In the genomic region with DNA sequence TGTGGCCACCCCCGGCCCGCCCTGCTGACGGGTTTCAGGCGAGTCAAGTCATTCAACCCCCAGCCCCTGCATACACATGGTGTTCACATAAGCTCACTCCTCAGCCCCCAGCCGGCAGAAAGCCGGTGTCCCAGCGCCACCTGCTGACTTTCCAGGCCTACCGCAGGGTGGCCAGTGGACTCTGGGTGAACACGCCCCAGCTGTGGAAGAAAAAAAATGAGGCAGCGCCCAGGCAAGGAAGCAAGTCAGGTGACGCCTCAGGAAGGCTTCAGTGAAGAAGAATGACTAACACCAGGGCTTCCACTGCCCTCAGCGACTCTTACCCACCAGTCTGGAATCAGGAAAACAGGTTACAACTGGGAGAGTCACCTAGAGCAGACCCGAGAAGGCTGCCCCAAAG, we compare ENCODE assay signal across 8 cellular contexts. TPM values are rescaled to one million over a fixed set of nuclear protein-coding genes. Genes with fewer than 3 reads are reported as not detected.
A peak's percentile ranks its signal among the peaks of the same experiment; 100 is the strongest.
DNase-seq lines count a peak whose midpoint lies in the region; ATAC-seq and TF ChIP-seq lines count a peak whose summit lies in the region.

No MANE protein-coding gene starts in this region.

- CTCF ChIA-PET in mammary epithelial cell (lab: Charles Lee; ENCODE audit: low non-redundant PET), result interaction anchor here (0.6 to 1.0 kb wide), 3 partner anchors 25 to 45 kb away, joined by 3 to 5 read pairs (median 4); no protein-coding TSS in a partner anchor

- peaks cover 8% of the 10 kb centered on the region for H3K36me3 ChIP-seq in mammary epithelial cell (ENCODE audit: insufficient read depth, low read length)

- H3K4me2 ChIP-seq in mammary epithelial cell (ENCODE audit: insufficient read depth, low read depth, low read length), result no peak overlapping the region

- BruUV-seq in mammary epithelial cell (replicated peaks; lab: Mats Ljungman, UMichigan), result no TSS peak

- peaks cover 29% of the 10 kb centered on the region for H3K4me1 ChIP-seq in mammary epithelial cell (ENCODE audit: insufficient read depth, low read length)

- in situ Hi-C loops in SK-MEL-5 (cut with HindIII; ENCODE audit: low pct_unique_long_range_greater_than_20kb, low sequenced_read_pairs), result no loop called here
- in situ Hi-C loops in mammary epithelial cell (cut with MboI; ENCODE audit: low sequenced_read_pairs in 2 of 2), result no loop called here

- ATAC-seq in GM18870 (IDR thresholded peaks at IDR 0.05; ENCODE audit: unreplicated experiment), result no peak

- DNase-seq in DMS 273 (lab: John Stamatoyannopoulos, UW; ENCODE audit: unreplicated experiment) (peak; percentile 93), HT1080 (ENCODE audit: low read depth) (peak; percentile 91), SK-MEL-5 (ENCODE audit: low read depth, low spot score) (peak; percentile 85), mammary epithelial cell (peak; percentile 89), kidney glomerular epithelial cell (lab: John Stamatoyannopoulos, UW) (peak; percentile 71), NCI-H187 (lab: John Stamatoyannopoulos, UW) (no peak)
- DNase-seq in stimulated activated CD4-positive, alpha-beta T cell treated with anti-CD3 and anti-CD28 coated beads, Interleukin-4, amount 100 ng/mL, for 24 hours, result peak; percentile 36

- peaks cover 21% of the 10 kb centered on the region for H3K79me2 ChIP-seq in mammary epithelial cell (ENCODE audit: insufficient read depth, low read length)

- H4K20me1 ChIP-seq in mammary epithelial cell (ENCODE audit: insufficient read depth, low read length), result no peaks in the 10 kb centered on the region

- 11% methylated on average over 6 of the region's 13 CpGs for WGBS in mammary epithelial cell (ENCODE audit: low coverage, missing lambda C conversion rate)

- dilution Hi-C loops in mammary epithelial cell (cut with HindIII; ENCODE audit: low sequenced_read_pairs), result no loop called here

- peaks cover 3% of the 10 kb centered on the region for H3K9me3 ChIP-seq in mammary epithelial cell (replicated peaks; ENCODE audit: insufficient read depth, low read length)

- H3K27me3 ChIP-seq in mammary epithelial cell (ENCODE audit: insufficient read depth, low read length), result no peaks in the 10 kb centered on the region

- no peak overlapping the region for H2AFZ ChIP-seq in mammary epithelial cell (ENCODE audit: low read depth, low read length)

- peak; percentile 45 to 73 for TF ChIP-seq CTCF in mammary epithelial cell (conservative IDR thresholded peaks at IDR 0.05 in 1 of 2, IDR thresholded peaks at IDR 0.05 in 1 of 2; ENCODE audit: extremely low read depth in 1 of 2, insufficient read depth in 1 of 2, low read depth in 1 of 2, low read length in 2 of 2)

- H3K4me3 ChIP-seq in mammary epithelial cell (replicated peaks in 1 of 3; ENCODE audit: insufficient read depth in 1 of 3, low read depth in 2 of 3, low read length in 3 of 3), result no peak overlapping the region

- intact Hi-C loops in mammary epithelial cell (cut with micrococcal nuclease), result loop anchor here (1.0 to 5.0 kb wide), 3 partner anchors 20 to 156 kb away; no protein-coding TSS in a partner anchor

- no peak overlapping the region for H3K9ac ChIP-seq in mammary epithelial cell (ENCODE audit: insufficient read depth, low read length)

- H3K27ac ChIP-seq in mammary epithelial cell (ENCODE audit: insufficient read depth, low read depth, low read length), result no peak overlapping the region

RNA-seq across cellular contexts. Expression of a gene that starts 15.8 kb away (rescaled TPM):
- total RNA-seq in HT1080 (2014; rRNA removed; shearing (Covaris generic)), result 197 and 234 TPM in 2 replicates
- polyA plus RNA-seq in HT1080 (2015; cell fraction: cytosol; rRNA removed), result 283 and 322 TPM in 2 replicates
- polyA plus RNA-seq in HT1080 (2015; cell fraction: nucleus; rRNA removed), result 174 and 261 TPM in 2 replicates
- 363 and 424 TPM in 2 replicates for total RNA-seq in SK-MEL-5 (2014; rRNA removed; shearing (Covaris generic))
- 450 and 558 TPM in 2 replicates for polyA plus RNA-seq in SK-MEL-5 (2015; cell fraction: cytosol; rRNA removed)
- polyA plus RNA-seq in SK-MEL-5 (2015; cell fraction: nucleus; rRNA removed), result 74.9 and 94.8 TPM in 2 replicates
- 100 to 1,000 TPM; 156 to 277 TPM for total RNA-seq in mammary epithelial cell
- 256 TPM for polyA plus RNA-seq in mammary epithelial cell
- 371 TPM for polyA minus RNA-seq in mammary epithelial cell

RNA-seq across cellular contexts. Expression of a gene that starts 16.2 kb away (rescaled TPM):
- total RNA-seq in HT1080 (2014; rRNA removed; shearing (Covaris generic)), result 1.5 and 1.9 TPM in 2 replicates
- 6.2 and 6.8 TPM in 2 replicates for polyA plus RNA-seq in HT1080 (2015; cell fraction: cytosol; rRNA removed)
- polyA plus RNA-seq in HT1080 (2015; cell fraction: nucleus; rRNA removed), result 10.0 and 10.2 TPM in 2 replicates
- total RNA-seq in SK-MEL-5 (2014; rRNA removed; shearing (Covaris generic)), result 39.1 and 43.5 TPM in 2 replicates
- 73.8 and 97.7 TPM in 2 replicates for polyA plus RNA-seq in SK-MEL-5 (2015; cell fraction: cytosol; rRNA removed)
- 58.5 and 78.2 TPM in 2 replicates for polyA plus RNA-seq in SK-MEL-5 (2015; cell fraction: nucleus; rRNA removed)
- total RNA-seq in mammary epithelial cell, result 1 to 10 TPM; 4.0 to 5.7 TPM
- polyA plus RNA-seq in mammary epithelial cell, result 1.7 TPM
- polyA minus RNA-seq in mammary epithelial cell, result 22.6 TPM

RNA-seq across cellular contexts. Expression of a gene that starts 20.7 kb away (rescaled TPM):
- 33.2 and 61.3 TPM in 2 replicates for total RNA-seq in HT1080 (2014; rRNA removed; shearing (Covaris generic))
- 44.9 and 48.7 TPM in 2 replicates for polyA plus RNA-seq in HT1080 (2015; cell fraction: cytosol; rRNA removed)
- polyA plus RNA-seq in HT1080 (2015; cell fraction: nucleus; rRNA removed), result 52.8 and 57.3 TPM in 2 replicates
- 44.7 and 48.1 TPM in 2 replicates for total RNA-seq in SK-MEL-5 (2014; rRNA removed; shearing (Covaris generic))
- polyA plus RNA-seq in SK-MEL-5 (2015; cell fraction: cytosol; rRNA removed), result 114 and 126 TPM in 2 replicates
- polyA plus RNA-seq in SK-MEL-5 (2015; cell fraction: nucleus; rRNA removed), result 179 and 194 TPM in 2 replicates
- total RNA-seq in mammary epithelial cell, result 10 to 100 TPM; 20.5 to 99.2 TPM
- polyA plus RNA-seq in mammary epithelial cell, result 82.3 TPM
- 178 TPM for polyA minus RNA-seq in mammary epithelial cell

RNA-seq across cellular contexts. Expression of a gene that starts 34.8 kb away (rescaled TPM):
- total RNA-seq in HT1080 (2014; rRNA removed; shearing (Covaris generic)), result not detected in 2 replicates
- polyA plus RNA-seq in HT1080 (2015; cell fraction: cytosol; rRNA removed), result not detected in 2 replicates
- 0.71 and 0.92 TPM in 2 replicates for polyA plus RNA-seq in HT1080 (2015; cell fraction: nucleus; rRNA removed)
- 0.64 and 0.87 TPM in 2 replicates for total RNA-seq in SK-MEL-5 (2014; rRNA removed; shearing (Covaris generic))
- polyA plus RNA-seq in SK-MEL-5 (2015; cell fraction: cytosol; rRNA removed), result 0.33 and 1.3 TPM in 2 replicates
- 10.3 and 10.4 TPM in 2 replicates for polyA plus RNA-seq in SK-MEL-5 (2015; cell fraction: nucleus; rRNA removed)
- 1 to 10 TPM; 1.2 to 1.7 TPM for total RNA-seq in mammary epithelial cell
- polyA plus RNA-seq in mammary epithelial cell, result 0.39 TPM
- not detected for polyA minus RNA-seq in mammary epithelial cell

RNA-seq across cellular contexts. Expression of a gene that starts 55.6 kb away (rescaled TPM):
- total RNA-seq in HT1080 (2014; rRNA removed; shearing (Covaris generic)), result 2.3 and 4.5 TPM in 2 replicates
- polyA plus RNA-seq in HT1080 (2015; cell fraction: cytosol; rRNA removed), result 4.8 and 5.3 TPM in 2 replicates
- 23.7 and 35.6 TPM in 2 replicates for polyA plus RNA-seq in HT1080 (2015; cell fraction: nucleus; rRNA removed)
- 2.7 and 4.8 TPM in 2 replicates for total RNA-seq in SK-MEL-5 (2014; rRNA removed; shearing (Covaris generic))
- polyA plus RNA-seq in SK-MEL-5 (2015; cell fraction: cytosol; rRNA removed), result 12.9 and 14.1 TPM in 2 replicates
- polyA plus RNA-seq in SK-MEL-5 (2015; cell fraction: nucleus; rRNA removed), result 49.6 and 56.0 TPM in 2 replicates
- 10 to 100 TPM; 15.2 to 24.6 TPM for total RNA-seq in mammary epithelial cell
- 12.0 TPM for polyA plus RNA-seq in mammary epithelial cell
- polyA minus RNA-seq in mammary epithelial cell, result 3.6 TPM

Comparison
In these comparisons a context has a peak if more than half of its experiments do, and no peak if none do; other contexts are left out.
1. DNase-seq: peak in DMS 273 (single experiment), HT1080 (single experiment), SK-MEL-5 (single experiment), mammary epithelial cell (single experiment), kidney glomerular epithelial cell (single experiment) and stimulated activated CD4-positive, alpha-beta T cell treated with anti-CD3 and anti-CD28 coated beads, Interleukin-4, amount 100 ng/mL, for 24 hours (single experiment); none in NCI-H187 (0 of 2).